Comparison of ENCODE assay signal across 8 cellular contexts in genomic region chr12:52023182-52023975, GRCh38. TPM values are rescaled to one million over a fixed set of nuclear protein-coding genes. Genes with fewer than 3 reads are reported as not detected.
A peak's percentile ranks its signal among the peaks of the same experiment; 100 is the strongest.
DNase-seq lines count a peak whose midpoint lies in the region; ATAC-seq and TF ChIP-seq lines count a peak whose summit lies in the region.

No MANE protein-coding gene starts in this region.

- DNase-seq in EL (peak; percentile 73), NCI-H748 (lab: John Stamatoyannopoulos, UW; ENCODE audit: unreplicated experiment) (peak; percentile 81), mesenchymal stem cell (peak; percentile 72)
- DNase-seq in activated CD8-positive, alpha-beta T cell treated with anti-CD3 and anti-CD28 coated beads for 36 hours = peak; percentile 96
- DNase-seq in effector CD8-positive, alpha-beta T cell (lab: John Stamatoyannopoulos, UW) = peak; percentile 84
- DNase-seq in stimulated activated CD8-positive, alpha-beta memory T cell treated with anti-CD3 and anti-CD28 coated beads, Interleukin-12 subunit alpha, Interleukin-12 subunit beta, amount 100 ng/mL, for 4 hours (ENCODE audit: low read depth) = peak; percentile 83

- H3K27ac Mint-ChIP-seq in activated CD8-positive, alpha-beta T cell treated with anti-CD3 and anti-CD28 coated beads for 36 hours = peak overlapping the region; percentile 96

- CTCF ChIA-PET in activated CD8-positive, alpha-beta T cell treated with anti-CD3 and anti-CD28 coated beads for 36 hours (lab: Charles Lee) = interaction anchor here (1.0 to 18.1 kb wide), 10 partner anchors 14 to 156 kb away, joined by 4 to 602 read pairs (median 312); partner anchors contain the start of genes ATG101, NR4A1, SMIM41 and TAMALIN

- H2BK15ac ChIP-seq in mesenchymal stem cell (ENCODE audit: low read depth, poor library complexity, severe bottlenecking) = no peak overlapping the region

- no peak overlapping the region for H2BK120ac ChIP-seq in mesenchymal stem cell (ENCODE audit: low read depth, low read length)

- H3K4me2 ChIP-seq in mesenchymal stem cell (ENCODE audit: low read length, poor library complexity, severe bottlenecking) = peak overlapping the region; percentile 94

- intact Hi-C loops in activated CD8-positive, alpha-beta T cell treated with anti-CD3 and anti-CD28 coated beads for 36 hours (cut with micrococcal nuclease) = no loop called here

- peaks cover 38% of the 10 kb centered on the region for H3K4me1 ChIP-seq in mesenchymal stem cell (ENCODE audit: control insufficient read depth, insufficient read depth, low read depth, low read length)

- peak overlapping the region in 1 of 2 experiments; percentile 34 for H3K18ac ChIP-seq in mesenchymal stem cell (ENCODE audit: low read depth in 1 of 2, low read length in 2 of 2)

- H3K79me1 ChIP-seq in mesenchymal stem cell (replicated peaks; ENCODE audit: low read length, poor library complexity, severe bottlenecking) = no peaks in the 10 kb centered on the region

- no peak overlapping the region for H2AK5ac ChIP-seq in mesenchymal stem cell (ENCODE audit: low read length, severe bottlenecking)

- no peak overlapping the region for H2BK12ac ChIP-seq in mesenchymal stem cell (ENCODE audit: low read length in 2 of 2)

- peaks cover 41% of the 10 kb centered on the region for H3K4me1 Mint-ChIP-seq in activated CD8-positive, alpha-beta T cell treated with anti-CD3 and anti-CD28 coated beads for 36 hours (ENCODE audit: low read depth)

- H3K9me3 Mint-ChIP-seq in activated CD8-positive, alpha-beta T cell treated with anti-CD3 and anti-CD28 coated beads for 36 hours = no peaks in the 10 kb centered on the region

- H2BK5ac ChIP-seq in mesenchymal stem cell (ENCODE audit: low read depth, low read length, poor library complexity, severe bottlenecking) = no peak overlapping the region

- no peak overlapping the region for H3K23ac ChIP-seq in mesenchymal stem cell (ENCODE audit: low read length in 2 of 2)

- peak; percentile 39 for ATAC-seq in HG02981 (IDR thresholded peaks at IDR 0.05; ENCODE audit: unreplicated experiment)
- ATAC-seq in activated CD8-positive, alpha-beta T cell treated with anti-CD3 and anti-CD28 coated beads for 36 hours = peak; percentile 69
- no peak for ATAC-seq in GM21528 (IDR thresholded peaks at IDR 0.05; ENCODE audit: low FRiP score, unreplicated experiment)

- TF ChIP-seq CTCF in activated CD8-positive, alpha-beta T cell treated with anti-CD3 and anti-CD28 coated beads for 36 hours (IDR thresholded peaks at IDR 0.05) = peak; percentile 96

- no peak overlapping the region for H3K4ac ChIP-seq in mesenchymal stem cell (ENCODE audit: low read depth in 1 of 2, low read length in 2 of 2)

- WGBS in mesenchymal stem cell = 2% methylated on average over 52 of the region's 70 CpGs

- peak overlapping the region; percentile 83 for H4K8ac ChIP-seq in mesenchymal stem cell (ENCODE audit: low read length)

- H3K4me3 ChIP-seq in mesenchymal stem cell (ENCODE audit: insufficient read depth in 1 of 2, low read depth in 1 of 2, low read length in 2 of 2) = peak overlapping the region; percentile 59 to 75

- peak overlapping the region in 1 of 2 experiments; percentile 59 for H3K14ac ChIP-seq in mesenchymal stem cell (ENCODE audit: low read length in 2 of 2)

- no peaks in the 10 kb centered on the region for H3K36me3 Mint-ChIP-seq in activated CD8-positive, alpha-beta T cell treated with anti-CD3 and anti-CD28 coated beads for 36 hours (ENCODE audit: low read depth)

- H3K9me3 ChIP-seq in mesenchymal stem cell (ENCODE audit: control insufficient read depth, low read length) = no peaks in the 10 kb centered on the region

- peak overlapping the region; percentile 18 for H4K91ac ChIP-seq in mesenchymal stem cell (ENCODE audit: low read length)

- peak overlapping the region; percentile 76 for H3K4me3 Mint-ChIP-seq in activated CD8-positive, alpha-beta T cell treated with anti-CD3 and anti-CD28 coated beads for 36 hours

- no peaks in the 10 kb centered on the region for H3K36me3 ChIP-seq in mesenchymal stem cell (ENCODE audit: control insufficient read depth in 1 of 2, insufficient read depth in 2 of 2, low read depth in 1 of 2, low read length in 2 of 2)

- no peak overlapping the region for H3K27ac ChIP-seq in mesenchymal stem cell (ENCODE audit: low read length, poor library complexity, severe bottlenecking)

- peak overlapping the region; percentile 83 for H3K9ac ChIP-seq in mesenchymal stem cell (ENCODE audit: low read length)

- H3K27me3 Mint-ChIP-seq in activated CD8-positive, alpha-beta T cell treated with anti-CD3 and anti-CD28 coated beads for 36 hours = peaks cover 1% of the 10 kb centered on the region

- POLR2A ChIA-PET in activated CD8-positive, alpha-beta T cell treated with anti-CD3 and anti-CD28 coated beads for 36 hours (lab: Charles Lee) = interaction anchor here (0.6 to 8.3 kb wide), 9 partner anchors 10 to 98 kb away, joined by 3 to 74 read pairs (median 4); partner anchors contain the start of gene TAMALIN

- H2AFZ ChIP-seq in mesenchymal stem cell (ENCODE audit: low read depth, low read length) = peak overlapping the region; percentile 40

- H3K27me3 ChIP-seq in mesenchymal stem cell (ENCODE audit: control insufficient read depth in 1 of 2, insufficient read depth in 1 of 2, low read length in 2 of 2) = peaks cover 0 to 20% of the 10 kb centered on the region in 2 experiments

RNA-seq across cellular contexts. Expression of gene TAMALIN, which starts 16.6 kb away (rescaled TPM):
- total RNA-seq in activated CD8-positive, alpha-beta T cell treated with anti-CD3 and anti-CD28 coated beads for 36 hours = 10 to 100 TPM; 26.0 to 26.4 TPM
- 17.3 TPM for polyA plus RNA-seq in mesenchymal stem cell (2013, experiment 1 of 2)
- polyA plus RNA-seq in mesenchymal stem cell (2013, experiment 2 of 2) = 17.8 TPM

RNA-seq across cellular contexts. Expression of gene NR4A1, which starts 27.9 kb away (rescaled TPM):
- 100 to 1,000 TPM; 120 to 128 TPM for total RNA-seq in activated CD8-positive, alpha-beta T cell treated with anti-CD3 and anti-CD28 coated beads for 36 hours
- 59.6 TPM for polyA plus RNA-seq in mesenchymal stem cell (2013, experiment 1 of 2)
- polyA plus RNA-seq in mesenchymal stem cell (2013, experiment 2 of 2) = 43.8 TPM

RNA-seq across cellular contexts. Expression of gene ATG101, which starts 46.4 kb away (rescaled TPM):
- 10 to 100 TPM; 25.6 to 28.4 TPM for total RNA-seq in activated CD8-positive, alpha-beta T cell treated with anti-CD3 and anti-CD28 coated beads for 36 hours
- polyA plus RNA-seq in mesenchymal stem cell (2013, experiment 1 of 2) = 38.1 TPM
- polyA plus RNA-seq in mesenchymal stem cell (2013, experiment 2 of 2) = 37.4 TPM

RNA-seq across cellular contexts. Expression of gene SMIM41, which starts 56.1 kb away (rescaled TPM):
- not detected for total RNA-seq in activated CD8-positive, alpha-beta T cell treated with anti-CD3 and anti-CD28 coated beads for 36 hours
- 3.3 TPM for polyA plus RNA-seq in mesenchymal stem cell (2013, experiment 1 of 2)
- 3.5 TPM for polyA plus RNA-seq in mesenchymal stem cell (2013, experiment 2 of 2)
